Comparison of ENCODE assay signal across 24 cellular contexts in genomic region chr22:19042285-19043110, GRCh38.
A peak's percentile ranks its signal among the peaks of the same experiment; 100 is the strongest.
DNase-seq lines count a peak whose midpoint lies in the region; ATAC-seq and TF ChIP-seq lines count a peak whose summit lies in the region.
"Had no signal": no experiment of that assay in that cellular context is flagged by ENCODE, and none has a peak within 500 bp of the region (broad histone marks: within the 10 kb centered on the region; RNA-seq: fewer than 3 reads in every experiment).

No MANE protein-coding gene starts in this region.

- no peak for ATAC-seq in activated naive CD8-positive, alpha-beta T cell treated with anti-CD3 and anti-CD28 coated beads, Interleukin-2, amount 10 ng/mL, durations not matched to agents 7 days and 5 days (ENCODE audit: low read depth)
- no peak for ATAC-seq in activated naive CD8-positive, alpha-beta T cell treated with anti-CD3 and anti-CD28 coated beads, Interleukin-2, amount 50 U/mL, for 24 hours
- no peak for ATAC-seq in GM19395 (IDR thresholded peaks at IDR 0.05; ENCODE audit: unreplicated experiment)
- ATAC-seq: activated CD4-positive, CD25-positive, alpha-beta regulatory T cell treated with anti-CD3 and anti-CD28 coated beads, Interleukin-2, amount 50 U/mL, for 24 hours; HCT116; pancreas; right cardiac atrium had no signal

- H3K36me3 Mint-ChIP-seq in activated naive CD8-positive, alpha-beta T cell treated with anti-CD3 and anti-CD28 coated beads, Interleukin-2, amount 10 ng/mL, durations not matched to agents 7 days and 5 days = peaks cover 4% of the 10 kb centered on the region
- peaks cover 10% of the 10 kb centered on the region for H3K36me3 Mint-ChIP-seq in activated naive CD8-positive, alpha-beta T cell treated with anti-CD3 and anti-CD28 coated beads, Interleukin-2, amount 50 U/mL, for 24 hours (ENCODE audit: low read depth)

- no peak for TF ChIP-seq POLR2A in spleen (IDR thresholded peaks at IDR 0.05)

- H3K27me3 ChIP-seq in spleen (replicated peaks in 1 of 7) = no peaks in the 10 kb centered on the region
- no peaks in the 10 kb centered on the region for H3K27me3 ChIP-seq in right atrium auricular region
- H3K27me3 ChIP-seq: adrenal gland, pancreas had no signal

- WGBS in spleen, 5 donors = 92 to 96% (median 94%) methylated on average over 14 to 22 of the region's 22 CpGs

- CTCF ChIA-PET in HEK293T (lab: Yijun Ruan, JAX) = no interaction called here

- intact Hi-C loops in spleen (cut with DNase I; ENCODE audit: low total_unique reads) = no loop called here

- DNase-seq in activated naive CD8-positive, alpha-beta T cell treated with anti-CD3 and anti-CD28 coated beads, Interleukin-2, amount 10 ng/mL, durations not matched to agents 7 days and 5 days = peak; percentile 23
- DNase-seq in activated naive CD8-positive, alpha-beta T cell treated with anti-CD3 and anti-CD28 coated beads, Interleukin-2, amount 50 U/mL, for 24 hours = no peak
- DNase-seq in HEK293T (ENCODE audit: extremely low spot score) (no peak), islet precursor cell (peak; percentile 34), spleen (peak; percentile 58), right atrium auricular region (ENCODE audit: low spot score) (no peak), NCI-H2171 (lab: John Stamatoyannopoulos, UW) (no peak)
- DNase-seq: activated CD4-positive, alpha-beta memory T cell treated with anti-CD3 and anti-CD28 coated beads, Interleukin-2, amount 10 ng/mL, durations not matched to agents 7 days and 5 days; activated gamma-delta T cell treated with Interleukin-2 at 50 U/mL for 16 hours; Calu3; glutamatergic neuron; NCI-H146; NCI-H2171 treated with DMSO at 0.1 percent for 48 hours; NCI-H526 treated with DMSO at 0.1 percent for 48 hours; right cardiac atrium; stimulated activated CD4-positive, alpha-beta T cell treated with anti-CD3 and anti-CD28 coated beads, Interleukin-15, amount 100 ng/mL, for 24 hours; stimulated activated naive CD4-positive, alpha-beta T cell had no signal

- H3K9me3 ChIP-seq in spleen (no peaks in the 10 kb centered on the region), right atrium auricular region (no peaks in the 10 kb centered on the region)
- H3K9me3 ChIP-seq: adrenal gland, pancreas had no signal

- H3K27ac ChIP-seq in spleen (no peak overlapping the region), right atrium auricular region (no peak overlapping the region)
- H3K27ac ChIP-seq: pancreas had no signal

- no peaks in the 10 kb centered on the region for H3K4me1 Mint-ChIP-seq in activated naive CD8-positive, alpha-beta T cell treated with anti-CD3 and anti-CD28 coated beads, Interleukin-2, amount 10 ng/mL, durations not matched to agents 7 days and 5 days
- no peaks in the 10 kb centered on the region for H3K4me1 Mint-ChIP-seq in activated naive CD8-positive, alpha-beta T cell treated with anti-CD3 and anti-CD28 coated beads, Interleukin-2, amount 50 U/mL, for 24 hours
- H3K4me1 Mint-ChIP-seq: activated CD4-positive, alpha-beta memory T cell treated with anti-CD3 and anti-CD28 coated beads, Interleukin-2, amount 10 ng/mL, durations not matched to agents 7 days and 5 days; brain; nephron had no signal

- H3K27ac Mint-ChIP-seq in activated naive CD8-positive, alpha-beta T cell treated with anti-CD3 and anti-CD28 coated beads, Interleukin-2, amount 10 ng/mL, durations not matched to agents 7 days and 5 days = no peak overlapping the region
- no peak overlapping the region for H3K27ac Mint-ChIP-seq in activated naive CD8-positive, alpha-beta T cell treated with anti-CD3 and anti-CD28 coated beads, Interleukin-2, amount 50 U/mL, for 24 hours
- H3K27ac Mint-ChIP-seq: activated CD4-positive, alpha-beta memory T cell treated with anti-CD3 and anti-CD28 coated beads, Interleukin-2, amount 10 ng/mL, durations not matched to agents 7 days and 5 days; brain; nephron had no signal

- POLR2A ChIA-PET in activated naive CD8-positive, alpha-beta T cell treated with anti-CD3 and anti-CD28 coated beads, Interleukin-2, amount 10 ng/mL, durations not matched to agents 7 days and 5 days (lab: Charles Lee) = no interaction called here
- POLR2A ChIA-PET in HEK293T (lab: Yijun Ruan, JAX) = no interaction called here

- no peaks in the 10 kb centered on the region for H3K9me3 Mint-ChIP-seq in activated naive CD8-positive, alpha-beta T cell treated with anti-CD3 and anti-CD28 coated beads, Interleukin-2, amount 10 ng/mL, durations not matched to agents 7 days and 5 days
- H3K9me3 Mint-ChIP-seq in activated naive CD8-positive, alpha-beta T cell treated with anti-CD3 and anti-CD28 coated beads, Interleukin-2, amount 50 U/mL, for 24 hours = no peaks in the 10 kb centered on the region
- H3K9me3 Mint-ChIP-seq: activated CD4-positive, alpha-beta memory T cell treated with anti-CD3 and anti-CD28 coated beads, Interleukin-2, amount 10 ng/mL, durations not matched to agents 7 days and 5 days; brain; nephron had no signal

- H3K4me1 ChIP-seq in spleen = no peaks in the 10 kb centered on the region
- no peaks in the 10 kb centered on the region for H3K4me1 ChIP-seq in right atrium auricular region
- H3K4me1 ChIP-seq: pancreas had no signal

- no peak overlapping the region for H3K4me3 Mint-ChIP-seq in activated naive CD8-positive, alpha-beta T cell treated with anti-CD3 and anti-CD28 coated beads, Interleukin-2, amount 10 ng/mL, durations not matched to agents 7 days and 5 days
- no peak overlapping the region for H3K4me3 Mint-ChIP-seq in activated naive CD8-positive, alpha-beta T cell treated with anti-CD3 and anti-CD28 coated beads, Interleukin-2, amount 50 U/mL, for 24 hours
- H3K4me3 Mint-ChIP-seq: activated CD4-positive, alpha-beta memory T cell treated with anti-CD3 and anti-CD28 coated beads, Interleukin-2, amount 10 ng/mL, durations not matched to agents 7 days and 5 days; brain; nephron had no signal

- no peaks in the 10 kb centered on the region for H3K27me3 Mint-ChIP-seq in activated naive CD8-positive, alpha-beta T cell treated with anti-CD3 and anti-CD28 coated beads, Interleukin-2, amount 10 ng/mL, durations not matched to agents 7 days and 5 days
- no peaks in the 10 kb centered on the region for H3K27me3 Mint-ChIP-seq in activated naive CD8-positive, alpha-beta T cell treated with anti-CD3 and anti-CD28 coated beads, Interleukin-2, amount 50 U/mL, for 24 hours
- H3K27me3 Mint-ChIP-seq: activated CD4-positive, alpha-beta memory T cell treated with anti-CD3 and anti-CD28 coated beads, Interleukin-2, amount 10 ng/mL, durations not matched to agents 7 days and 5 days had no signal

- H3K36me3 ChIP-seq in spleen (peaks cover 15 to 100% (median 100%) of the 10 kb centered on the region in 6 donors), right atrium auricular region (peaks cover 97% of the 10 kb centered on the region)

- TF ChIP-seq CTCF in spleen (IDR thresholded peaks at IDR 0.05 in 8 of 11, conservative IDR thresholded peaks at IDR 0.05 in 3 of 11) (no peak), right atrium auricular region (IDR thresholded peaks at IDR 0.05) (no peak)

- H3K4me3 ChIP-seq in spleen (no peak overlapping the region), right atrium auricular region (no peak overlapping the region)
- H3K4me3 ChIP-seq: adrenal gland, pancreas had no signal

TF ChIP-seq in HEK293T, 16 proteins besides CTCF, POLR2A, EP300 and RAD21:
- TF ChIP-seq FOXK2 (IDR thresholded peaks at IDR 0.05) = no peak
- TF ChIP-seq TARDBP (IDR thresholded peaks at IDR 0.05) = no peak
- TF ChIP-seq PKNOX1 (IDR thresholded peaks at IDR 0.05) = peak; percentile 50
TF ChIP-seq in HEK293T: peak in this region for 1.

Comparison
In these comparisons a context has a peak if more than half of its experiments do, and no peak if none do; other contexts are left out.
1. DNase-seq: peak in activated naive CD8-positive, alpha-beta T cell treated with anti-CD3 and anti-CD28 coated beads, Interleukin-2, amount 10 ng/mL, durations not matched to agents 7 days and 5 days (single experiment), islet precursor cell (single experiment) and spleen (single experiment); none in activated naive CD8-positive, alpha-beta T cell treated with anti-CD3 and anti-CD28 coated beads, Interleukin-2, amount 50 U/mL, for 24 hours (single experiment), HEK293T (single experiment), right atrium auricular region (single experiment) and NCI-H2171 (single experiment).